Comparison of ENCODE assay signal across 14 cellular contexts in genomic region chr17:51761105-51761504, GRCh38.
DNase-seq lines count a peak whose midpoint lies in the region; ATAC-seq and TF ChIP-seq lines count a peak whose summit lies in the region.
"Had no signal": no experiment of that assay in that cellular context is flagged by ENCODE, and none has a peak within 500 bp of the region (broad histone marks: within the 10 kb centered on the region; RNA-seq: fewer than 3 reads in every experiment).

No MANE protein-coding gene starts in this region.

- no peak overlapping the region for H3K14ac ChIP-seq in H9 (ENCODE audit: insufficient read depth, low read length)

- H3K4me3 Mint-ChIP-seq in H9: no peak overlapping the region
- H3K4me3 Mint-ChIP-seq: CD4-positive, alpha-beta T cell had no signal

- WGBS in H9 (ENCODE audit: extremely low coverage, insufficient read length, low lambda C conversion rate): no CpG with 5 or more reads among the region's 1 CpG

- H3K4me1 Mint-ChIP-seq in H9: no peaks in the 10 kb centered on the region

- H3K4me3 ChIP-seq in MG63: no peak overlapping the region
- H3K4me3 ChIP-seq: GM23248 had no signal

- ATAC-seq in HG03457 (IDR thresholded peaks at IDR 0.05; ENCODE audit: unreplicated experiment): no peak

- H3K9ac ChIP-seq in H9 (ENCODE audit: extremely low read depth, insufficient read length, low read length): no peak overlapping the region
- H3K9ac ChIP-seq: GM23248 had no signal

- H2BK20ac ChIP-seq in H9 (ENCODE audit: low read depth, low read length, poor library complexity, severe bottlenecking): no peak overlapping the region

- no peaks in the 10 kb centered on the region for H3K23me2 ChIP-seq in H9 (ENCODE audit: insufficient read length, low read depth, low read length, poor library complexity, severe bottlenecking)

- H3K36me3 Mint-ChIP-seq in H9 (ENCODE audit: insufficient read depth in 1 of 3, low read depth in 3 of 3): no peaks in the 10 kb centered on the region; a peak in 1 of 7 replicates

- no peak overlapping the region for H4K91ac ChIP-seq in H9 (ENCODE audit: insufficient read length, low read depth, low read length)

- no peaks in the 10 kb centered on the region for H3K79me1 ChIP-seq in H9 (ENCODE audit: insufficient read depth, low read depth, low read length, poor library complexity, severe bottlenecking)

- H2AFZ ChIP-seq in H9 (ENCODE audit: low read length): no peak overlapping the region
- H2AFZ ChIP-seq: GM23248 had no signal

- H4K8ac ChIP-seq in H9 (replicated peaks; ENCODE audit: insufficient read length, low read depth, low read length): no peak overlapping the region

- H3K4ac ChIP-seq in H9 (ENCODE audit: low read depth, low read length): no peak overlapping the region

- peak; percentile 3 for DNase-seq in NCI-H345 (lab: John Stamatoyannopoulos, UW)
- DNase-seq in NCI-H345 treated with DMSO at 0.1 percent for 48 hours (lab: John Stamatoyannopoulos, UW; ENCODE audit: unreplicated experiment): no peak
- peak; percentile 8 for DNase-seq in MG63
- peak; percentile 13 for DNase-seq in NCI-H524 treated with DMSO at 0.1 percent for 48 hours (lab: John Stamatoyannopoulos, UW)
- no peak for DNase-seq in AG08395 (ENCODE audit: low spot score)
- no peak for DNase-seq in H9
- DNase-seq: Caco-2; CD4-positive, alpha-beta T cell; GDM1; GM23248; HCEC 1CT; IMR-90 had no signal

- H2BK5ac ChIP-seq in H9 (ENCODE audit: insufficient read length, low read length): no peak overlapping the region

- no peaks in the 10 kb centered on the region for H4K20me1 ChIP-seq in H9 (ENCODE audit: control insufficient read depth, insufficient read depth, insufficient read length)

- H3T11ph ChIP-seq in H9 (ENCODE audit: low read length): no peak overlapping the region

- no peak overlapping the region for H3K56ac ChIP-seq in H9 (ENCODE audit: insufficient read length, low read depth, low read length)

- no peaks in the 10 kb centered on the region for H3K27me3 Mint-ChIP-seq in H9 (ENCODE audit: low read depth)

- no peak overlapping the region for H3K4me2 ChIP-seq in H9 (ENCODE audit: insufficient read depth, insufficient read length, low read length)

- H2BK12ac ChIP-seq in H9 (ENCODE audit: insufficient read length, low read depth, low read length): no peak overlapping the region

- H4K5ac ChIP-seq in H9 (ENCODE audit: insufficient read length, low read depth, low read length): no peak overlapping the region

- H3K79me2 ChIP-seq in H9 (ENCODE audit: insufficient read depth, low read length): no peaks in the 10 kb centered on the region

- no peaks in the 10 kb centered on the region for H3K9me3 ChIP-seq in MG63
- H3K9me3 ChIP-seq in H9 (ENCODE audit: control insufficient read depth, low read depth, low read length): no peaks in the 10 kb centered on the region
- H3K9me3 ChIP-seq: Caco-2 had no signal

- H3K27me3 ChIP-seq in MG63 (peaks cover 6% of the 10 kb centered on the region; the same call in 1 of the 2 replicates), H9 (ENCODE audit: insufficient read depth, low read length) (no peaks in the 10 kb centered on the region)

- H3K4me1 ChIP-seq in H9 (ENCODE audit: insufficient read depth, low read length): no peaks in the 10 kb centered on the region
- H3K4me1 ChIP-seq: Caco-2 had no signal

- no peak overlapping the region for H2BK15ac ChIP-seq in H9 (ENCODE audit: low read depth, low read length)

- H3K18ac ChIP-seq in H9 (ENCODE audit: insufficient read length, low read depth, low read length): no peak overlapping the region

- no peak overlapping the region for H3K27ac Mint-ChIP-seq in H9
- H3K27ac Mint-ChIP-seq: CD4-positive, alpha-beta T cell had no signal

- no peaks in the 10 kb centered on the region for H3K36me3 ChIP-seq in MG63

- TF ChIP-seq CTCF in H9 (conservative IDR thresholded peaks at IDR 0.05): no peak

- no peak overlapping the region for H3K23ac ChIP-seq in H9 (ENCODE audit: insufficient read length, low read depth, low read length)

- H3K27ac ChIP-seq in H9 (ENCODE audit: insufficient read length, low read depth, low read length): no peak overlapping the region
- H3K27ac ChIP-seq: C4-2B, GM23248 had no signal

- no peak overlapping the region for H2BK120ac ChIP-seq in H9 (ENCODE audit: low read depth, low read length, poor library complexity, severe bottlenecking)

- H2AK5ac ChIP-seq in H9 (ENCODE audit: insufficient read length, low read length): no peak overlapping the region

- H3K9me3 Mint-ChIP-seq in H9: no peaks in the 10 kb centered on the region
- H3K9me3 Mint-ChIP-seq: CD4-positive, alpha-beta T cell had no signal

Comparison
In these comparisons a context has a peak if more than half of its experiments do, and no peak if none do; other contexts are left out.
1. DNase-seq: peak in NCI-H345 (single experiment), MG63 (single experiment) and NCI-H524 treated with DMSO at 0.1 percent for 48 hours (single experiment); none in NCI-H345 treated with DMSO at 0.1 percent for 48 hours (single experiment), AG08395 (single experiment) and H9 (single experiment).